1 cellular context compared by ENCODE assay signal in the genomic region with DNA sequence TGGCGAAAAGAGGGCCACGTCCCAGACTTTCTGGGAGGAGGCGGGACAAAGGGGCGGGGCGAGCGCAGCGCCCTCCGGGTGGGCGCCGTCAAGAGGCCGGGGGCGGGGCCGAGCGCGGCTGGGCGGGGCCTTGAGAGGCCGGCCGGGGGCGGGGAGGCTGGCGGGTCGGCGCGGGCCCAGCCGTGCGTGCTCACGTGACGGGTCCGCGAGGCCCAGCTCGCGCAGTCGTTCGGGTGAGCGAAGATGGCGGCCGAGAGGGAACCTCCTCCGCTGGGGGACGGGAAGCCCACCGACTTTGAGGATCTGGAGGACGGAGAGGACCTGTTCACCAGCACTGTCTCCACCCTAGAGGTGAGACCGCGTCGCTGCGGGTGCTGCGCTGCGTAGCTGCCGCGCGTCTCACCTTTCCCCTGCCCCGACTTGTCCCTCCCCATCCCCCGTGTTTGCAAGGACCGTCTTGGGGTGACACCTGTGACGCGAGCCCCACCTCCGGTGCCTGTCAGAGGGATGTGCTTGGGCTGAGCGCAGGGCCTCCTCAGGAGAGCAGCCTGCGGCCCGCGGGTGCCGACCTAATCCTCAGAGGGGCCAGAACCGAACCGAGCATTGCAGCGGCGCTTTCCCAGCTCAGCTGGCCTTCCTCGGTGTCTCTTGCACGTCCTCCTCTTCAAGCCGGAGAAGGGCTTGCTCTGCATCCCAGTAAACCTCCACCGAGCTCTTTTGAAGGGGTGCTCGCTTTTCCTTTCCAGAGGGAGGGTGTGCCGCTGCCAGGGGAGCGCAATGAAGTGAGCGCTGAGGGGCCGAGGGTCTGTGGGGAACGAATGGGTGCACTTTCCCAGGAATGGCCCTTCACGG.
TF ChIP-seq lines count a peak whose summit lies in the region.

A gene with protein sequence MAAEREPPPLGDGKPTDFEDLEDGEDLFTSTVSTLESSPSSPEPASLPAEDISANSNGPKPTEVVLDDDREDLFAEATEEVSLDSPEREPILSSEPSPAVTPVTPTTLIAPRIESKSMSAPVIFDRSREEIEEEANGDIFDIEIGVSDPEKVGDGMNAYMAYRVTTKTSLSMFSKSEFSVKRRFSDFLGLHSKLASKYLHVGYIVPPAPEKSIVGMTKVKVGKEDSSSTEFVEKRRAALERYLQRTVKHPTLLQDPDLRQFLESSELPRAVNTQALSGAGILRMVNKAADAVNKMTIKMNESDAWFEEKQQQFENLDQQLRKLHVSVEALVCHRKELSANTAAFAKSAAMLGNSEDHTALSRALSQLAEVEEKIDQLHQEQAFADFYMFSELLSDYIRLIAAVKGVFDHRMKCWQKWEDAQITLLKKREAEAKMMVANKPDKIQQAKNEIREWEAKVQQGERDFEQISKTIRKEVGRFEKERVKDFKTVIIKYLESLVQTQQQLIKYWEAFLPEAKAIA (plus strand): TSS at position 220 of the 852 bp plus-strand sequence. CDS start 24 bp downstream, at position 244.

TF ChIP-seq in HepG2, 621 proteins besides CTCF, POLR2A, EP300 and RAD21 (continued from another document):
- TF ChIP-seq, protein P1, sequence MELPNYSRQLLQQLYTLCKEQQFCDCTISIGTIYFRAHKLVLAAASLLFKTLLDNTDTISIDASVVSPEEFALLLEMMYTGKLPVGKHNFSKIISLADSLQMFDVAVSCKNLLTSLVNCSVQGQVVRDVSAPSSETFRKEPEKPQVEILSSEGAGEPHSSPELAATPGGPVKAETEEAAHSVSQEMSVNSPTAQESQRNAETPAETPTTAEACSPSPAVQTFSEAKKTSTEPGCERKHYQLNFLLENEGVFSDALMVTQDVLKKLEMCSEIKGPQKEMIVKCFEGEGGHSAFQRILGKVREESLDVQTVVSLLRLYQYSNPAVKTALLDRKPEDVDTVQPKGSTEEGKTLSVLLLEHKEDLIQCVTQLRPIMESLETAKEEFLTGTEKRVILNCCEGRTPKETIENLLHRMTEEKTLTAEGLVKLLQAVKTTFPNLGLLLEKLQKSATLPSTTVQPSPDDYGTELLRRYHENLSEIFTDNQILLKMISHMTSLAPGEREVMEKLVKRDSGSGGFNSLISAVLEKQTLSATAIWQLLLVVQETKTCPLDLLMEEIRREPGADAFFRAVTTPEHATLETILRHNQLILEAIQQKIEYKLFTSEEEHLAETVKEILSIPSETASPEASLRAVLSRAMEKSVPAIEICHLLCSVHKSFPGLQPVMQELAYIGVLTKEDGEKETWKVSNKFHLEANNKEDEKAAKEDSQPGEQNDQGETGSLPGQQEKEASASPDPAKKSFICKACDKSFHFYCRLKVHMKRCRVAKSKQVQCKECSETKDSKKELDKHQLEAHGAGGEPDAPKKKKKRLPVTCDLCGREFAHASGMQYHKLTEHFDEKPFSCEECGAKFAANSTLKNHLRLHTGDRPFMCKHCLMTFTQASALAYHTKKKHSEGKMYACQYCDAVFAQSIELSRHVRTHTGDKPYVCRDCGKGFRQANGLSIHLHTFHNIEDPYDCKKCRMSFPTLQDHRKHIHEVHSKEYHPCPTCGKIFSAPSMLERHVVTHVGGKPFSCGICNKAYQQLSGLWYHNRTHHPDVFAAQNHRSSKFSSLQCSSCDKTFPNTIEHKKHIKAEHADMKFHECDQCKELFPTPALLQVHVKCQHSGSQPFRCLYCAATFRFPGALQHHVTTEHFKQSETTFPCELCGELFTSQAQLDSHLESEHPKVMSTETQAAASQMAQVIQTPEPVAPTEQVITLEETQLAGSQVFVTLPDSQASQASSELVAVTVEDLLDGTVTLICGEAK (IDR thresholded peaks at IDR 0.05), result no peak
- TF ChIP-seq, protein P1 (CRISPR knock-in tag; IDR thresholded peaks at IDR 0.05), result no peak
- TF ChIP-seq CBFB (CRISPR knock-in tag; IDR thresholded peaks at IDR 0.05), result peak; percentile 31; the same call in 1 of the 2 replicates
- TF ChIP-seq TBX2 (CRISPR knock-in tag; IDR thresholded peaks at IDR 0.05; ENCODE audit: borderline replicate concordance), result peak; percentile 70
